ENCODE assay signal across 1 cellular context in genomic region chr7:127254163-127254684, GRCh38.
TF ChIP-seq lines count a peak whose summit lies in the region.

No MANE protein-coding gene starts in this region.

TF ChIP-seq in WTC11, 78 proteins besides CTCF, POLR2A, EP300 and RAD21 (continued from another document):
- TF ChIP-seq ZNF281 (CRISPR knock-in tag; IDR thresholded peaks at IDR 0.05) = no peak
- TF ChIP-seq ZNF396 (CRISPR knock-in tag; IDR thresholded peaks at IDR 0.05; ENCODE audit: borderline replicate concordance) = no peak
- no peak for TF ChIP-seq AFF4 (CRISPR knock-in tag; IDR thresholded peaks at IDR 0.05; ENCODE audit: borderline replicate concordance)
- TF ChIP-seq ATF1 (CRISPR knock-in tag; IDR thresholded peaks at IDR 0.05) = no peak
- TF ChIP-seq JAZF1 (CRISPR knock-in tag; IDR thresholded peaks at IDR 0.05) = no peak
TF ChIP-seq in WTC11: peak in this region for 0.
